In the genomic region with DNA sequence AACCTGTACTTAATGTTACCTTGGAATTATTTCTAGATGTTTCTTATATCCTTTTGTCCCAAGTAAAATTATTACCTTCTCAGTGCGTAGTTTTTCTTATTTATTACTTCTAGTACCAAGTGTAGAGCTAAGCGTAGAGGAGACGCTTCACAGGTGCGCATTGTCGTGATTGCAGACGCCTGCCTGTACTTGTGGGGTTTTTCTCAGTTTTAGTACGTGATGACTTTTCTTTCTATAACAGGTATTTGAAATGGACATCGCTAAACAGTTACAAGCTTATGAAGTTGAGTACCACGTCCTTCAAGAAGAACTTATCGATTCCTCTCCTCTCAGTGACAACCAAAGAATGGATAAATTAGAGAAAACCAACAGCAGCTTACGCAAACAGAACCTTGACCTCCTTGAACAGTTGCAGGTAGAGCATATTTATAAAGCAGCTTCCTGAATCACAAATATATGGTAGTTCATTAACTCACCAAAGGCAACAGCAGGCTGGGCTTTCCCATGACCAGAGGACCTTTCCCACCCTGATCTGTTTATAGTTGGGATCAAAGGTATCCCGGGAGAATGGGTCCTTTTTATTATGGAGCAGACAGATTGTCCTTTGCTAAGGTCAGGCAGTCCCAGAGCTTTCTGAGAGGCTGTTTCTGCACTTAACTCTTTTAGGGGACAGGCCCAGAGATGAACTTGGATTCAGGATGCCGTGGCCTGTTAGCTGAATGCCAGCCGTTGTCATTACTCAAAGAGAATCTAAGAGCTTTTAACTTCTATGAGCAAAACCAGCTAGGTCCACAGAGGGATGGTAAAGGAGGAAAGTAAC, we compare ENCODE assay signal across 1 cellular context.
TF ChIP-seq lines count a peak whose summit lies in the region.

No MANE protein-coding gene starts in this region.

TF ChIP-seq in HepG2, 621 proteins besides CTCF, POLR2A, EP300 and RAD21 (continued from another document and continues in another):
- TF ChIP-seq ZNF460 (CRISPR knock-in tag; IDR thresholded peaks at IDR 0.05; ENCODE audit: borderline replicate concordance) (no peak; the same call in 1 of the 2 replicates), AHR (CRISPR knock-in tag; IDR thresholded peaks at IDR 0.05) (no peak; the same call in 1 of the 2 replicates), ZBTB7B (CRISPR knock-in tag; IDR thresholded peaks at IDR 0.05) (peak; percentile 80), ETV5 (CRISPR knock-in tag; IDR thresholded peaks at IDR 0.05; ENCODE audit: borderline replicate concordance) (peak; percentile 98), SOX5 (CRISPR knock-in tag; IDR thresholded peaks at IDR 0.05; ENCODE audit: borderline replicate concordance) (peak; percentile 95), RERE (CRISPR knock-in tag; IDR thresholded peaks at IDR 0.05; ENCODE audit: low read depth) (peak; percentile 92), ATF7 (IDR thresholded peaks at IDR 0.05) (no peak), ATF7 (CRISPR knock-in tag; IDR thresholded peaks at IDR 0.05) (peak; percentile 70; the same call in 1 of the 2 replicates), ZFX (CRISPR knock-in tag; IDR thresholded peaks at IDR 0.05; ENCODE audit: low read depth) (peak; percentile 71), TARDBP (CRISPR knock-in tag; IDR thresholded peaks at IDR 0.05) (peak; percentile 97), ARNTL (CRISPR knock-in tag; IDR thresholded peaks at IDR 0.05) (peak; percentile 77), ZBTB7A (CRISPR knock-in tag; IDR thresholded peaks at IDR 0.05) (no peak), FOXA1 (IDR thresholded peaks at IDR 0.05) (peak; percentile 73), FOXA1 (CRISPR knock-in tag; IDR thresholded peaks at IDR 0.05) (peak; percentile 95), CEBPZ (IDR thresholded peaks at IDR 0.05; ENCODE audit: low read length) (no peak), MTERF4 (CRISPR knock-in tag; IDR thresholded peaks at IDR 0.05) (no peak), SIN3A (IDR thresholded peaks at IDR 0.05; ENCODE audit: borderline replicate concordance, low read depth, low read length) (peak; percentile 33; the same call in 1 of the 2 replicates), ATAD3A (CRISPR knock-in tag; IDR thresholded peaks at IDR 0.05) (no peak), TOE1 (CRISPR knock-in tag; IDR thresholded peaks at IDR 0.05) (peak; percentile 86; the same call in 1 of the 2 replicates), NFYB (CRISPR knock-in tag; IDR thresholded peaks at IDR 0.05) (peak; percentile 19; the same call in 1 of the 2 replicates), MAF1 (CRISPR knock-in tag; IDR thresholded peaks at IDR 0.05; ENCODE audit: borderline replicate concordance) (no peak), KLF11 (CRISPR knock-in tag; IDR thresholded peaks at IDR 0.05) (peak; percentile 82; the same call in 1 of the 2 replicates), HNRNPLL (IDR thresholded peaks at IDR 0.05; ENCODE audit: low read depth, low read length, poor library complexity, severe bottlenecking) (no peak), THAP9 (CRISPR knock-in tag; IDR thresholded peaks at IDR 0.05; ENCODE audit: borderline replicate concordance) (no peak), HOXD1 (CRISPR knock-in tag; IDR thresholded peaks at IDR 0.05) (peak; percentile 94), ZNF567 (CRISPR knock-in tag; IDR thresholded peaks at IDR 0.05; ENCODE audit: borderline replicate concordance) (no peak), ZNF124 (CRISPR knock-in tag; IDR thresholded peaks at IDR 0.05) (peak; percentile 93; the same call in 1 of the 2 replicates), ZNF343 (CRISPR knock-in tag; IDR thresholded peaks at IDR 0.05) (0 out of 2 replicates have a peak, but pooled peaks have one; percentile 17), NFIC (IDR thresholded peaks at IDR 0.05; ENCODE audit: low read length) (peak; percentile 99), AFF4 (CRISPR knock-in tag; IDR thresholded peaks at IDR 0.05) (no peak; the same call in 1 of the 2 replicates), GLI4 (CRISPR knock-in tag; IDR thresholded peaks at IDR 0.05; ENCODE audit: borderline replicate concordance) (no peak), AKAP8 (CRISPR knock-in tag; IDR thresholded peaks at IDR 0.05) (peak; percentile 86; the same call in 1 of the 2 replicates), STAT6 (CRISPR knock-in tag; IDR thresholded peaks at IDR 0.05; ENCODE audit: borderline replicate concordance) (peak; percentile 99)
- TF ChIP-seq, protein P1, sequence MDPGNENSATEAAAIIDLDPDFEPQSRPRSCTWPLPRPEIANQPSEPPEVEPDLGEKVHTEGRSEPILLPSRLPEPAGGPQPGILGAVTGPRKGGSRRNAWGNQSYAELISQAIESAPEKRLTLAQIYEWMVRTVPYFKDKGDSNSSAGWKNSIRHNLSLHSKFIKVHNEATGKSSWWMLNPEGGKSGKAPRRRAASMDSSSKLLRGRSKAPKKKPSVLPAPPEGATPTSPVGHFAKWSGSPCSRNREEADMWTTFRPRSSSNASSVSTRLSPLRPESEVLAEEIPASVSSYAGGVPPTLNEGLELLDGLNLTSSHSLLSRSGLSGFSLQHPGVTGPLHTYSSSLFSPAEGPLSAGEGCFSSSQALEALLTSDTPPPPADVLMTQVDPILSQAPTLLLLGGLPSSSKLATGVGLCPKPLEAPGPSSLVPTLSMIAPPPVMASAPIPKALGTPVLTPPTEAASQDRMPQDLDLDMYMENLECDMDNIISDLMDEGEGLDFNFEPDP (CRISPR knock-in tag; conservative IDR thresholded peaks at IDR 0.05), result 0 out of 2 replicates have a peak, but pooled peaks have one; percentile 10
